11 cellular contexts compared by ENCODE assay signal in the genomic region with DNA sequence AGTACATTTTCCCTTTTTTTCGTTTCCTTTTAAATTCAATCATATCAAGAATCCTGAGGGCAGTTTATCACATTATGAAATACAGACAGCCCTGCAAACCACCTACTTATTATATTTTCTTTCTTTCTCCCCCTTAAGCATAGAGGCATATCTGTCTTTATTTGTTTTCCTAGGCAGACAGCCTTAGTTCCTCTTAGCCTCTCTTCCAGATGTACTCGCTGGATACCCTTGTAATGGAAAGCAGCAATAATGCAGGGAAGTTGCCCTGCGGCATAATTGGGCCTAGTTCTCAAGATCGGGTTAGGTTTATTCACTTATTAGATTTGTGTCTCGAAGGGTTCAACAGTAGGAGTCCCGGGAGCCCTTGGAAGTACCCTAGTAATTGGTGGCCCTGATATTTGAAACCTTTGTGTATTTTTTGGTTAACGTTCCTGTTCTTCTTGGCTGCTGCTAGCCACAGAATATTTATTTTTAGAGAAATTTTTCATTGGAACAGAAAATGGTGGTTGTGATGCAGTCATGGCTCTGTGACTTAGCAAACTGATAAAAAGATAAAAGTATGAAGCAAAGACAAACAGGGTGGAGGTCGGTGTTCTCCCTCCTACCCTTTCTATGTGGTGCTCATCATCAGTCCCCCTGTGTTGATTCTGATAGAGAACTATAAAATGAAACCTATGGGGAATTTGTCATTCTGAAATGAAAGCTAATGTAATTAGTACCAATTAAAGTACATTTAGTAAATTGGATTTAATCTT. TPM values are rescaled to one million over a fixed set of nuclear protein-coding genes. Genes with fewer than 3 reads are reported as not detected.
DNase-seq lines count a peak whose midpoint lies in the region; ATAC-seq and TF ChIP-seq lines count a peak whose summit lies in the region.
"Had no signal": no experiment of that assay in that cellular context is flagged by ENCODE, and none has a peak within 500 bp of the region (broad histone marks: within the 10 kb centered on the region; RNA-seq: fewer than 3 reads in every experiment).

No MANE protein-coding gene starts in this region.

- no peaks in the 10 kb centered on the region for H3K9me3 ChIP-seq in CD4-positive, alpha-beta T cell (ENCODE audit: control insufficient read depth, low read length)
- H3K9me3 ChIP-seq in Loucy (ENCODE audit: insufficient read depth, low read depth, low read length) (no peaks in the 10 kb centered on the region), osteoblast (ENCODE audit: low read depth, low read length) (no peaks in the 10 kb centered on the region)

- peaks cover 29% of the 10 kb centered on the region for H3K36me3 Mint-ChIP-seq in CD4-positive, alpha-beta T cell (ENCODE audit: low read depth)

- H3K4me1 ChIP-seq in Loucy (ENCODE audit: insufficient read depth, low read length, poor library complexity, severe bottlenecking) = peaks cover 87% of the 10 kb centered on the region
- peaks cover 48% of the 10 kb centered on the region for H3K4me1 ChIP-seq in osteoblast (ENCODE audit: insufficient read depth, low read length)

- intact Hi-C loops in CD4-positive, alpha-beta T cell (cut with DNase I, micrococcal nuclease) = loop anchor here in 1 of 2 experiments (10.0 kb wide), 1 partner anchor 173 kb away; no protein-coding TSS in a partner anchor
- intact Hi-C loops in posterior cingulate gyrus (cut with DNase I) = no loop called here

- H3K4me2 ChIP-seq in Loucy (ENCODE audit: low read depth, low read length, poor library complexity, severe bottlenecking) (peak overlapping the region; percentile 89), osteoblast (ENCODE audit: insufficient read depth, low read length) (peak overlapping the region; percentile 76)

- no peak for DNase-seq in CD4-positive, alpha-beta T cell
- peak; percentile 61 for DNase-seq in dedifferentiated amniotic fluid mesenchymal stem cell (ENCODE audit: extremely low spot score)
- no peak for DNase-seq in osteoblast (ENCODE audit: insufficient read length, low spot score, missing footprints)
- DNase-seq in C1 segment of cervical spinal cord (lab: John Stamatoyannopoulos, UW) = no peak
- no peak for DNase-seq in RPMI8226
- DNase-seq in NCI-H2196 (lab: John Stamatoyannopoulos, UW; ENCODE audit: unreplicated experiment) = no peak
- DNase-seq in posterior cingulate gyrus = no peak
- DNase-seq: caudate nucleus; stimulated activated CD4-positive, alpha-beta T cell treated with anti-CD3 and anti-CD28 coated beads, Interleukin-4, amount 100 ng/mL, for 4 hours had no signal

- no peak overlapping the region for H3K27ac ChIP-seq in CD4-positive, alpha-beta T cell (ENCODE audit: low read depth, low read length)
- H3K27ac ChIP-seq in osteoblast (ENCODE audit: low read depth, low read length) = peak overlapping the region; percentile 68
- H3K27ac ChIP-seq: SK-N-MC had no signal

- H3F3A ChIP-seq in Loucy (ENCODE audit: low read depth) = no peaks in the 10 kb centered on the region

- ATAC-seq in CD4-positive, alpha-beta T cell (ENCODE audit: poor library complexity) = no peak

- no peaks in the 10 kb centered on the region for H3K27me3 Mint-ChIP-seq in CD4-positive, alpha-beta T cell

- H2AFZ ChIP-seq in Loucy (ENCODE audit: low read length) (no peak overlapping the region), osteoblast (ENCODE audit: low read length) (peak overlapping the region; percentile 67)

- H3K79me2 ChIP-seq in Loucy (ENCODE audit: insufficient read depth, low read length) = peaks cover 98% of the 10 kb centered on the region
- peaks cover 71% of the 10 kb centered on the region for H3K79me2 ChIP-seq in osteoblast (ENCODE audit: insufficient read depth, low read length)

- H3K9me3 Mint-ChIP-seq in CD4-positive, alpha-beta T cell = no peaks in the 10 kb centered on the region

- CTCF ChIA-PET in CD4-positive, alpha-beta T cell (lab: Charles Lee) = no interaction called here

- no peaks in the 10 kb centered on the region for H3K27me3 ChIP-seq in CD4-positive, alpha-beta T cell (ENCODE audit: control insufficient read depth, insufficient read depth, low read length)
- no peaks in the 10 kb centered on the region for H3K27me3 ChIP-seq in Loucy (ENCODE audit: insufficient read depth, low read length, poor library complexity, severe bottlenecking)
- no peaks in the 10 kb centered on the region for H3K27me3 ChIP-seq in osteoblast (ENCODE audit: insufficient read depth, low read length)

- no peak for TF ChIP-seq CTCF in CD4-positive, alpha-beta T cell (IDR thresholded peaks at IDR 0.05)
- no peak for TF ChIP-seq CTCF in Loucy (conservative IDR thresholded peaks at IDR 0.05; ENCODE audit: low read length)
- no peak for TF ChIP-seq CTCF in osteoblast (IDR thresholded peaks at IDR 0.05; ENCODE audit: extremely low read depth, low read depth, low read length)

- H3K4me3 Mint-ChIP-seq in CD4-positive, alpha-beta T cell = peak overlapping the region; percentile 39

- H3K4me1 Mint-ChIP-seq in CD4-positive, alpha-beta T cell (ENCODE audit: low read depth) = peaks cover 94% of the 10 kb centered on the region

- peak overlapping the region; percentile 35 for H3K9ac ChIP-seq in Loucy (ENCODE audit: low read depth, low read length, poor library complexity, severe bottlenecking)

- peak overlapping the region; percentile 75 for H3K4me3 ChIP-seq in Loucy (ENCODE audit: low read length, poor library complexity, severe bottlenecking)
- peak overlapping the region; percentile 36 for H3K4me3 ChIP-seq in osteoblast (ENCODE audit: insufficient read depth, low read length)
- H3K4me3 ChIP-seq: SK-N-MC had no signal

- no peaks in the 10 kb centered on the region for H3K9me2 ChIP-seq in Loucy (replicated peaks; ENCODE audit: low read depth, low read length)

- POLR2A ChIA-PET in CD4-positive, alpha-beta T cell (lab: Charles Lee) = no interaction called here

- peak overlapping the region; percentile 22 for H3K27ac Mint-ChIP-seq in CD4-positive, alpha-beta T cell

- peaks cover 86% of the 10 kb centered on the region for H4K20me1 ChIP-seq in Loucy (ENCODE audit: insufficient read depth, low read length, poor library complexity, severe bottlenecking)
- H4K20me1 ChIP-seq in osteoblast (ENCODE audit: insufficient read depth, low read length) = peaks cover 10% of the 10 kb centered on the region

- peaks cover 2% of the 10 kb centered on the region; the same call in 1 of the 2 replicates for H3K36me3 ChIP-seq in Loucy (ENCODE audit: insufficient read depth, low read length)
- peaks cover 10% of the 10 kb centered on the region for H3K36me3 ChIP-seq in osteoblast (ENCODE audit: insufficient read depth, low read length)

RNA-seq across cellular contexts. Expression of gene TLE4, which starts 6.4 kb away (rescaled TPM):
- total RNA-seq in CD4-positive, alpha-beta T cell = 100 to 1,000 TPM; 125 to 136 TPM
- total RNA-seq in osteoblast = 49.2 and 62.2 TPM in 2 replicates
